ENCODE assay signal across 8 cellular contexts in genomic region chr1:178344513-178345077, GRCh38.
DNase-seq lines count a peak whose midpoint lies in the region; ATAC-seq and TF ChIP-seq lines count a peak whose summit lies in the region.

No MANE protein-coding gene starts in this region.

- H3K9me2 ChIP-seq in PC-3 (replicated peaks; ENCODE audit: low read length) (no peaks in the 10 kb centered on the region), neural cell (ENCODE audit: insufficient read depth, low read length) (no peaks in the 10 kb centered on the region)

- no TSS peak for BruUV-seq in PC-3 (replicated peaks; lab: Mats Ljungman, UMichigan)

- CTCF ChIA-PET in PC-3 (lab: Charles Lee): no interaction called here

- POLR2A ChIA-PET in PC-3 (lab: Charles Lee; ENCODE audit: unreplicated experiment): no interaction called here

- no peaks in the 10 kb centered on the region for H4K20me1 ChIP-seq in PC-3 (ENCODE audit: low read length)
- H4K20me1 ChIP-seq in neural cell (ENCODE audit: insufficient read depth): no peaks in the 10 kb centered on the region

- no peaks in the 10 kb centered on the region for H3K9me3 ChIP-seq in PC-3 (ENCODE audit: low read length)
- H3K9me3 ChIP-seq in esophagus squamous epithelium: no peaks in the 10 kb centered on the region
- H3K9me3 ChIP-seq in neural cell (ENCODE audit: low read length): no peaks in the 10 kb centered on the region
- no peaks in the 10 kb centered on the region for H3K9me3 ChIP-seq in T-helper 17 cell (ENCODE audit: control insufficient read depth, low read length, poor library complexity, severe bottlenecking)

- peaks cover 9% of the 10 kb centered on the region for H3K27me3 Mint-ChIP-seq in T-helper 17 cell

- 0 out of 2 replicates have a peak, but pooled peaks cover 13% of the 10 kb centered on the region for H3K79me2 ChIP-seq in PC-3 (ENCODE audit: low read length)
- H3K79me2 ChIP-seq in neural cell (replicated peaks; ENCODE audit: insufficient read depth, low read length): peaks cover 22% of the 10 kb centered on the region

- H3K27me3 ChIP-seq in PC-3 (ENCODE audit: low read length) (no peaks in the 10 kb centered on the region), esophagus squamous epithelium (no peaks in the 10 kb centered on the region), neural cell (ENCODE audit: insufficient read depth, low read depth, low read length) (no peaks in the 10 kb centered on the region)

- H3K4me1 Mint-ChIP-seq in T-helper 17 cell: no peaks in the 10 kb centered on the region

- H3K27ac ChIP-seq in PC-3 (ENCODE audit: low read length) (peak overlapping the region; percentile 27), esophagus squamous epithelium (peak overlapping the region; percentile 15 to 85 (median 66)), neural cell (ENCODE audit: low read length) (no peak overlapping the region)

- no peak for TF ChIP-seq POLR2A in esophagus squamous epithelium (IDR thresholded peaks at IDR 0.05)

- no peak overlapping the region for H3K4me3 ChIP-seq in HFF-Myc (replicated peaks; ENCODE audit: low read depth, low read length)
- peak overlapping the region; percentile 28; the same call in 1 of the 2 replicates for H3K4me3 ChIP-seq in PC-3 (ENCODE audit: low read length)
- peak overlapping the region in 1 of 4 donors; percentile 0 for H3K4me3 ChIP-seq in esophagus squamous epithelium
- no peak overlapping the region for H3K4me3 ChIP-seq in neural cell (ENCODE audit: low read length)

- TF ChIP-seq EP300 in neural cell (conservative IDR thresholded peaks at IDR 0.05; ENCODE audit: poor library complexity, severe bottlenecking): no peak

- H2AFZ ChIP-seq in PC-3 (ENCODE audit: low read length): no peak overlapping the region
- H2AFZ ChIP-seq in neural cell (ENCODE audit: low read depth, low read length): no peak overlapping the region

- H3K36me3 ChIP-seq in PC-3 (ENCODE audit: low read depth, low read length) (no peaks in the 10 kb centered on the region), esophagus squamous epithelium (no peaks in the 10 kb centered on the region), neural cell (ENCODE audit: insufficient read depth, low read length) (no peaks in the 10 kb centered on the region)

- TF ChIP-seq CTCF in HFF-Myc (IDR thresholded peaks at IDR 0.05; ENCODE audit: low read depth, low read length, missing control alignments) (peak; percentile 14), PC-3 (conservative IDR thresholded peaks at IDR 0.05; ENCODE audit: low read depth, low read length) (peak; percentile 70), esophagus squamous epithelium (IDR thresholded peaks at IDR 0.05) (peak in 5 of 6 experiments; percentile 36 to 71 (median 42)), neural cell (IDR thresholded peaks at IDR 0.05; ENCODE audit: poor library complexity, severe bottlenecking) (peak; percentile 43)

- 11 to 13% methylated on average over 5 of the region's 5 CpGs for WGBS in esophagus squamous epithelium, 2 donors

- no peaks in the 10 kb centered on the region for H3K36me3 Mint-ChIP-seq in T-helper 17 cell (ENCODE audit: low read depth)

- H3K4me2 ChIP-seq in PC-3 (ENCODE audit: low read length) (peak overlapping the region; percentile 57), neural cell (ENCODE audit: low read length) (no peak overlapping the region)

- H3K4me1 ChIP-seq in PC-3 (ENCODE audit: insufficient read depth, low read length) (peaks cover 36% of the 10 kb centered on the region), esophagus squamous epithelium (peaks cover 9 to 61% (median 15%) of the 10 kb centered on the region in 3 donors)

- ATAC-seq in PC-3 (peak; percentile 37), HG02981 (IDR thresholded peaks at IDR 0.05; ENCODE audit: unreplicated experiment) (no peak), T-helper 17 cell (no peak)

- no peak overlapping the region for H3K4me3 Mint-ChIP-seq in T-helper 17 cell

- no peak for TF ChIP-seq RAD21 in neural cell (conservative IDR thresholded peaks at IDR 0.05)

- intact Hi-C loops in PC-3 (cut with micrococcal nuclease) (loop anchor here (5.0 to 10.0 kb wide), 2 partner anchors 42 to 70 kb away; no protein-coding TSS in a partner anchor), esophagus squamous epithelium (cut with DNase I) (no loop called here)

- H3K9ac ChIP-seq in PC-3 (ENCODE audit: low read length) (no peak overlapping the region), neural cell (ENCODE audit: low read length) (no peak overlapping the region)

- H3K27ac Mint-ChIP-seq in T-helper 17 cell: no peak overlapping the region

- H3F3A ChIP-seq in PC-3 (ENCODE audit: low read length, unreplicated experiment) (no peaks in the 10 kb centered on the region), neural cell (ENCODE audit: insufficient read depth, low read length, poor library complexity, severe bottlenecking) (no peaks in the 10 kb centered on the region)

- DNase-seq in COLO829 (ENCODE audit: low spot score): peak; percentile 53
- DNase-seq in HFF-Myc (ENCODE audit: extremely low read depth, low read depth): no peak
- peak; percentile 66 for DNase-seq in PC-3
- DNase-seq in esophagus squamous epithelium (lab: John Stamatoyannopoulos, UW): no peak
- DNase-seq in activated CD4-positive, alpha-beta T cell treated with anti-CD3 and anti-CD28 coated beads for 48 hours: no peak
- DNase-seq in T-helper 17 cell: no peak

TF ChIP-seq in neural cell, 6 proteins besides CTCF, POLR2A, EP300 and RAD21:
- no peak for TF ChIP-seq EZH2 (IDR thresholded peaks at IDR 0.05; ENCODE audit: borderline replicate concordance, insufficient read depth, low read length, poor library complexity, severe bottlenecking)
- no peak for TF ChIP-seq MXI1 (conservative IDR thresholded peaks at IDR 0.05; ENCODE audit: poor library complexity, severe bottlenecking)
- TF ChIP-seq POLR2AphosphoS5 (IDR thresholded peaks at IDR 0.05): no peak
- no peak for TF ChIP-seq TAF1 (IDR thresholded peaks at IDR 0.05; ENCODE audit: low read depth)
- no peak for TF ChIP-seq SMC3 (conservative IDR thresholded peaks at IDR 0.05; ENCODE audit: poor library complexity)
- no peak for TF ChIP-seq REST (IDR thresholded peaks at IDR 0.05; ENCODE audit: borderline replicate concordance)

Comparison
In these comparisons a context has a peak if more than half of its experiments do, and no peak if none do; other contexts are left out.
1. DNase-seq: peak in COLO829 (single experiment) and PC-3 (single experiment); none in HFF-Myc (single experiment), esophagus squamous epithelium (single experiment), activated CD4-positive, alpha-beta T cell treated with anti-CD3 and anti-CD28 coated beads for 48 hours (single experiment) and T-helper 17 cell (0 of 3).
2. CTCF ChIP-seq: peak in every context shown above with its lines; median percentile 70 in PC-3; 43 in neural cell; 42 in esophagus squamous epithelium; 14 in HFF-Myc.